Comparison of ENCODE assay signal across 19 cellular contexts in the genomic region with DNA sequence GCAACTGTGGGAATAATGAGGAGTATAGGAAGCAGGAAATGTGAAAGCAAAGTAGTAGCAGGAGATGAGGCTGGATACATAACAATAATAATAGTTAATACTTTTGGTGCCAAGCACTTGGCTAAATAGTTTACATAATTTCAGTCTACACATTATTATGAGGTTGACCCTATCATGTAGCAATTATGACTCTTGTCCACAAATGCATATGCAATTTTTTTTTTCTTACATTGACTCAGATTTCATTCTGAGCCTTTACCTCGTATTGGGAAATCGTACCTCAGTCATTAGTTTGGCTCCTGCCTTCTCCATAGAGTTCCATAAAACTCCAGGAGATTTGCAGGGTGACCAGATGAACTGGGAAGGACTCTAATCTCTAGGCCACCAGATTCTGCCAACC.
"Had no signal": no experiment of that assay in that cellular context is flagged by ENCODE, and none has a peak within 500 bp of the region (broad histone marks: within the 10 kb centered on the region; RNA-seq: fewer than 3 reads in every experiment).

No MANE protein-coding gene starts in this region.

- DNase-seq: Karpas-422, KG1, MM.1S, NCI-H1092 treated with DMSO at 0.1 percent for 48 hours, NCI-H1436, NCI-H187, NCI-H2029, NCI-H2081 treated with DMSO at 0.1 percent for 48 hours, NCI-H2171, NCI-H226, NCI-H446, NCI-H510A, NCI-H524 treated with DMSO at 0.1 percent for 48 hours, NCI-H69, NCI-H774, PC-3, SHP77, SK-N-SH had no signal

- ATAC-seq: Panc1, PC-3 had no signal
